30 cellular contexts compared by ENCODE assay signal in genomic region chrX:134010690-134011089, GRCh38. TPM values are rescaled to one million over a fixed set of nuclear protein-coding genes. Genes with fewer than 3 reads are reported as not detected.
"Had no signal": no experiment of that assay in that cellular context is flagged by ENCODE, and none has a peak within 500 bp of the region (broad histone marks: within the 10 kb centered on the region; RNA-seq: fewer than 3 reads in every experiment).

No MANE protein-coding gene starts in this region.

- H3K27me3 ChIP-seq: foreskin keratinocyte, gastroesophageal sphincter, hepatocyte, left lung, neutrophil, right lobe of liver, suprapubic skin, transverse colon, upper lobe of right lung, uterus had no signal

- H3K9me3 ChIP-seq: esophagus muscularis mucosa, gastroesophageal sphincter, heart left ventricle, left lung, mucosa of descending colon, neutrophil, pancreas, right lobe of liver, suprapubic skin, transverse colon, upper lobe of right lung, uterus had no signal

- H3K4me1 ChIP-seq: esophagus muscularis mucosa, gastroesophageal sphincter, heart left ventricle, left lung, pancreas, right lobe of liver, transverse colon, upper lobe of right lung, uterus had no signal

- ATAC-seq: foreskin keratinocyte; gastroesophageal sphincter; heart left ventricle; left cardiac atrium; left lung; mucosa of descending colon; natural killer cell treated with Interleukin-12 subunit alpha and Interleukin-12 subunit beta and Interleukin-15 and Interleukin-18, amount 100 ng/mL, for 72 hours; pancreas; right lobe of liver; stimulated activated naive CD8-positive, alpha-beta T cell treated with anti-CD3 and anti-CD28 coated beads, Interleukin-15, amount 100 ng/mL, for 72 hours; upper lobe of right lung had no signal

- H3K27ac ChIP-seq: esophagus muscularis mucosa, foreskin keratinocyte, gastroesophageal sphincter, heart left ventricle, hepatocyte, left lung, neutrophil, pancreas, right lobe of liver, suprapubic skin, transverse colon, upper lobe of right lung, uterus had no signal

- H3K4me3 ChIP-seq: esophagus muscularis mucosa, gastroesophageal sphincter, heart left ventricle, hepatocyte, left lung, mucosa of descending colon, pancreas, right lobe of liver, smooth muscle cell, suprapubic skin, transverse colon, upper lobe of right lung, uterus had no signal

- H3K36me3 ChIP-seq: esophagus muscularis mucosa, gastroesophageal sphincter, heart left ventricle, left lung, neutrophil, pancreas, right lobe of liver, suprapubic skin, transverse colon, upper lobe of right lung, uterus had no signal

- DNase-seq: effector memory CD4-positive, alpha-beta T cell; foreskin keratinocyte; heart left ventricle; left cardiac atrium; left lung; mesenchymal stem cell; mucosa of descending colon; naive B cell; pancreas; retina; right lobe of liver; stimulated activated CD4-positive, alpha-beta T cell treated with anti-CD3 and anti-CD28 coated beads, Interleukin-12 subunit alpha, Interleukin-12 subunit beta, amount 100 ng/mL, for 4 hours; stimulated activated CD4-positive, alpha-beta T cell treated with anti-CD3 and anti-CD28 coated beads, Interleukin-1b, Interleukin-23, amount 100 ng/mL, for 48 hours; stimulated activated CD4-positive, alpha-beta T cell treated with anti-CD3 and anti-CD28 coated beads, Interleukin-4, amount 100 ng/mL, for 1 hour; stimulated activated CD8-positive, alpha-beta memory T cell treated with anti-CD3 and anti-CD28 coated beads, Interleukin-4, amount 100 ng/mL, for 48 hours; stimulated activated naive CD4-positive, alpha-beta T cell; stimulated activated naive CD8-positive, alpha-beta T cell treated with anti-CD3 and anti-CD28 coated beads, Interleukin-15, amount 100 ng/mL, for 72 hours; transverse colon; upper lobe of right lung; uterus had no signal

RNA-seq across cellular contexts. Expression of gene GPC3, which starts 25.3 kb away (rescaled TPM):
- total RNA-seq: endothelial cell of umbilical vein; lung microvascular endothelial cell; natural killer cell treated with Interleukin-12 subunit alpha and Interleukin-12 subunit beta and Interleukin-15 and Interleukin-18, amount 100 ng/mL, for 72 hours; pulmonary artery endothelial cell had no signal
- polyA plus RNA-seq: endothelial cell of umbilical vein had no signal
